In the genomic region with DNA sequence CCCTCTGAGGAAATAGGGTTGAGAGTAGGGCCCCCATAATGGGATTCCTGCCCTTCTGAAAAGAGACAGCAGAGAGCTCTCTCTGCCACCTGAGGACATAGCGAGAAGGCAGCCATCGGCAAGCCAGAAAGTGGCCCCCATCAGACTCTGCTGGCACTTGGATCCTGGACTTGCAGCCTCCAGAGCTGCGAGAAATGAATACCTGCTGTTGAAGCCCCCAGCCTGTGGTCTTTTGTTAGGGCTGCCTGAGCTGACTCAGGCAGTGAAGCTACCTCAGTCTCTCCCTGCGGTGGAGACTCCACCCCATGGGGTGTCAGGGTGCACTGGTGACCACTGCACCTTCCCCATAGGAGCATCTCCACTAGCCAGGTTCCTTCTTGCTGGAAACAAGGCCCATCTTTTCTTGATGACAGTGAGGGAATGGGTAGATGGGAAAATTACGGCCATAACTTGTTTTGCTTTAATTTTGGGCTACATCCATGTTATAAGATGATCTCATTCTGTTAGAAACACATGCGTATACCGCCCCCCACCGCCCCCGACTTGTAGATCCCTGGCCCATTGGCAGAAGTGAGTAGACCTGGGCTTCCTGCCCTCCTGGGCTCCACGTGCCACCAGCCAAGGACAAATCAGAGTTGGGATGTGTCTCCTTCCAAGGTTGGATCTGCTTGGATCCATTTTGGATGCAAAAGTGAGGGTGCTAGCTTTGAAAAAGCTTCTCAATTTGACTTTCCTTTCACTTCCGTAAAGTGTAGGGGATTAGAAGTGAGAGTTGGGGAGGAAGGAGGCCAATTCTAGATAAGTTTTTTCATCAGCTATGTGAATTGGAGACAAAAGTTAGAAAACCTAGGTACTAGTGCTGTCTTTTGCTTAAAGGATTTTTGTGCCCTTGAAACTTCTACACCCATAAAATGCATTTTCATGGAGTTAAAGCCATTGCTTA, we compare ENCODE assay signal across 9 cellular contexts. TPM values are rescaled to one million over a fixed set of nuclear protein-coding genes. Genes with fewer than 3 reads are reported as not detected.
DNase-seq lines count a peak whose midpoint lies in the region; ATAC-seq and TF ChIP-seq lines count a peak whose summit lies in the region.
"Had no signal": no experiment of that assay in that cellular context is flagged by ENCODE, and none has a peak within 500 bp of the region (broad histone marks: within the 10 kb centered on the region; RNA-seq: fewer than 3 reads in every experiment).

No MANE protein-coding gene starts in this region.

- H3K4me3 ChIP-seq in right atrium auricular region (no peak overlapping the region), colonic mucosa (no peak overlapping the region)

- H3K27ac Mint-ChIP-seq in T-helper 17 cell, result peak overlapping the region; percentile 96
- H3K27ac Mint-ChIP-seq in stimulated activated naive CD8-positive, alpha-beta T cell treated with anti-CD3 and anti-CD28 coated beads, Interleukin-15, Interleukin-2, amounts not matched to agents 100 ng/mL and 50 ng/mL, for 24 hours, result peak overlapping the region; percentile 75

- no peaks in the 10 kb centered on the region for H3K27me3 Mint-ChIP-seq in T-helper 17 cell
- H3K27me3 Mint-ChIP-seq in stimulated activated naive CD8-positive, alpha-beta T cell treated with anti-CD3 and anti-CD28 coated beads, Interleukin-15, Interleukin-2, amounts not matched to agents 100 ng/mL and 50 ng/mL, for 24 hours, result no peaks in the 10 kb centered on the region

- peak; percentile 65 for DNase-seq in Right ventricle myocardium superior
- DNase-seq in right atrium auricular region (ENCODE audit: low spot score), result no peak
- DNase-seq in T-helper 17 cell, result peak in 1 of 3 donors; percentile 62
- peak; percentile 50 for DNase-seq in colonic mucosa
- DNase-seq in globus pallidus (ENCODE audit: low spot score), result no peak
- DNase-seq in hepatic stellate cell (ENCODE audit: low spot score), result no peak
- DNase-seq: WERI-Rb-1 had no signal

- TF ChIP-seq CTCF in right atrium auricular region (IDR thresholded peaks at IDR 0.05) (peak in 1 of 2 donors; percentile 31), colonic mucosa (IDR thresholded peaks at IDR 0.05) (no peak)

- intact Hi-C loops in Right ventricle myocardium superior (cut with DNase I) (no loop called here), colonic mucosa (cut with DNase I) (no loop called here)

- no peaks in the 10 kb centered on the region for H3K9me3 ChIP-seq in right atrium auricular region
- no peaks in the 10 kb centered on the region for H3K9me3 ChIP-seq in T-helper 17 cell (ENCODE audit: control insufficient read depth, low read length, poor library complexity, severe bottlenecking)
- H3K9me3 ChIP-seq in colonic mucosa, result no peaks in the 10 kb centered on the region

- H3K9me3 Mint-ChIP-seq in stimulated activated naive CD8-positive, alpha-beta T cell treated with anti-CD3 and anti-CD28 coated beads, Interleukin-15, Interleukin-2, amounts not matched to agents 100 ng/mL and 50 ng/mL, for 24 hours, result no peaks in the 10 kb centered on the region

- peaks cover 69% of the 10 kb centered on the region for H3K4me1 Mint-ChIP-seq in T-helper 17 cell
- peaks cover 98% of the 10 kb centered on the region for H3K4me1 Mint-ChIP-seq in stimulated activated naive CD8-positive, alpha-beta T cell treated with anti-CD3 and anti-CD28 coated beads, Interleukin-15, Interleukin-2, amounts not matched to agents 100 ng/mL and 50 ng/mL, for 24 hours (ENCODE audit: low read depth)

- H3K36me3 Mint-ChIP-seq in T-helper 17 cell (ENCODE audit: low read depth), result no peaks in the 10 kb centered on the region
- peaks cover 27% of the 10 kb centered on the region for H3K36me3 Mint-ChIP-seq in stimulated activated naive CD8-positive, alpha-beta T cell treated with anti-CD3 and anti-CD28 coated beads, Interleukin-15, Interleukin-2, amounts not matched to agents 100 ng/mL and 50 ng/mL, for 24 hours (ENCODE audit: low read depth)

- H3K4me3 Mint-ChIP-seq in T-helper 17 cell, result peak overlapping the region; percentile 73
- H3K4me3 Mint-ChIP-seq in stimulated activated naive CD8-positive, alpha-beta T cell treated with anti-CD3 and anti-CD28 coated beads, Interleukin-15, Interleukin-2, amounts not matched to agents 100 ng/mL and 50 ng/mL, for 24 hours, result peak overlapping the region; percentile 44

- no peak for ATAC-seq in Right ventricle myocardium superior (ENCODE audit: poor library complexity)
- ATAC-seq in T-helper 17 cell, result no peak
- ATAC-seq in GM18498 (IDR thresholded peaks at IDR 0.05; ENCODE audit: unreplicated experiment), result no peak

- H3K36me3 ChIP-seq in right atrium auricular region (no peaks in the 10 kb centered on the region), colonic mucosa (no peaks in the 10 kb centered on the region)
- H3K36me3 ChIP-seq: WERI-Rb-1 had no signal

- H3K27ac ChIP-seq in right atrium auricular region (no peak overlapping the region), colonic mucosa (no peak overlapping the region)
- H3K27ac ChIP-seq: WERI-Rb-1 had no signal

- H3K9ac ChIP-seq in colonic mucosa (ENCODE audit: low read depth in 2 of 2, low read length in 2 of 2), result no peak overlapping the region

- H3K27me3 ChIP-seq in right atrium auricular region (no peaks in the 10 kb centered on the region), colonic mucosa (no peaks in the 10 kb centered on the region)

- H3K4me1 ChIP-seq in right atrium auricular region (peaks cover 0 to 55% of the 10 kb centered on the region in 2 donors), colonic mucosa (peaks cover 24% of the 10 kb centered on the region)

RNA-seq across cellular contexts. Expression of a gene that starts 42.9 kb away (rescaled TPM):
- total RNA-seq in Right ventricle myocardium superior (32.3 TPM), right atrium auricular region (10 to 100 TPM; 31.7 to 39.3 TPM), T-helper 17 cell (100 to 1,000 TPM; 114 to 151 TPM), colonic mucosa (10 to 100 TPM; 51.3 to 67.5 TPM)

Comparison
In these comparisons a context has a peak if more than half of its experiments do, and no peak if none do; other contexts are left out.
1. DNase-seq: peak in Right ventricle myocardium superior (single experiment) and colonic mucosa (single experiment); none in right atrium auricular region (single experiment), globus pallidus (single experiment) and hepatic stellate cell (single experiment).